ENCODE assay signal across 12 cellular contexts in genomic region chr11:9139628-9140357, GRCh38. TPM values are rescaled to one million over a fixed set of nuclear protein-coding genes. Genes with fewer than 3 reads are reported as not detected.
DNase-seq lines count a peak whose midpoint lies in the region; ATAC-seq, FAIRE-seq and TF ChIP-seq lines count a peak whose summit lies in the region.
"Had no signal": no experiment of that assay in that cellular context is flagged by ENCODE, and none has a peak within 500 bp of the region (broad histone marks: within the 10 kb centered on the region; RNA-seq: fewer than 3 reads in every experiment).

No MANE protein-coding gene starts in this region.

- POLR2A ChIA-PET in SK-N-SH (lab: Yijun Ruan, JAX) = no interaction called here
- POLR2A ChIA-PET in Panc1 (lab: Charles Lee) = interaction anchor here (0.6 kb wide), 1 partner anchor 21 kb away, joined by 17 read pairs; no protein-coding TSS in a partner anchor
- POLR2A ChIA-PET in endothelial cell of umbilical vein (lab: Charles Lee) = no interaction called here

- H3K79me2 ChIP-seq in SK-N-SH (ENCODE audit: insufficient read depth) = no peaks in the 10 kb centered on the region
- no peaks in the 10 kb centered on the region for H3K79me2 ChIP-seq in endothelial cell of umbilical vein (ENCODE audit: control insufficient read depth, insufficient read depth, low read length)

- H3F3A ChIP-seq in SK-N-SH (replicated peaks; ENCODE audit: insufficient read depth) = peaks cover 33% of the 10 kb centered on the region

- H3K9ac ChIP-seq in SK-N-SH (no peak overlapping the region), endothelial cell of umbilical vein (replicated peaks; ENCODE audit: extremely low read depth, insufficient read depth, low read length) (peak overlapping the region; percentile 1)

- H3K9me2 ChIP-seq in SK-N-SH = no peaks in the 10 kb centered on the region

- no peaks in the 10 kb centered on the region for H3K9me1 ChIP-seq in endothelial cell of umbilical vein (replicated peaks; ENCODE audit: control insufficient read depth, extremely low read depth, insufficient read depth, low read length)

- TF ChIP-seq RAD21 in SK-N-SH (IDR thresholded peaks at IDR 0.05; ENCODE audit: low read length) = no peak

- peak; percentile 78 for FAIRE-seq in endothelial cell of umbilical vein (lab: Jason Lieb, UNC)

- no peak for TF ChIP-seq EP300 in SK-N-SH (IDR thresholded peaks at IDR 0.05; ENCODE audit: borderline replicate concordance in 1 of 2, low read depth in 1 of 2, low read length in 1 of 2)

- H3K9me3 ChIP-seq in SK-N-SH = no peaks in the 10 kb centered on the region
- H3K9me3 ChIP-seq in Panc1 (ENCODE audit: control insufficient read depth, insufficient read depth, low read depth, low read length) = no peaks in the 10 kb centered on the region
- H3K9me3 ChIP-seq in endothelial cell of umbilical vein (replicated peaks; ENCODE audit: control insufficient read depth, insufficient read depth, low read length) = no peaks in the 10 kb centered on the region
- H3K9me3 ChIP-seq: ovary had no signal

- intact Hi-C loops in Panc1 (cut with micrococcal nuclease; ENCODE audit: unreplicated experiment) (loop anchor here (5.0 kb wide), 1 partner anchor 227 kb away; the partner anchor contains the start of gene AKIP1), endothelial cell of umbilical vein (cut with micrococcal nuclease) (loop anchor here (1.0 to 5.0 kb wide), 2 partner anchors 137 to 225 kb away; partner anchors contain the start of gene NRIP3)

- H3K27me3 ChIP-seq in SK-N-SH (ENCODE audit: insufficient read depth) (no peaks in the 10 kb centered on the region), Panc1 (ENCODE audit: control insufficient read depth, insufficient read depth, low read length) (no peaks in the 10 kb centered on the region), endothelial cell of umbilical vein (ENCODE audit: control insufficient read depth in 2 of 2, insufficient read depth in 2 of 2, low read length in 2 of 2) (no peaks in the 10 kb centered on the region)
- H3K27me3 ChIP-seq: ovary had no signal

- H3K4me3 ChIP-seq in SK-N-SH (ENCODE audit: low read depth in 2 of 2, low read length in 1 of 2) (no peak overlapping the region), Panc1 (ENCODE audit: low read depth in 2 of 2, low read length in 2 of 2) (no peak overlapping the region), endothelial cell of umbilical vein (replicated peaks in 1 of 3; ENCODE audit: insufficient read depth in 1 of 3, low read depth in 1 of 3, low read length in 3 of 3) (no peak overlapping the region)
- H3K4me3 ChIP-seq: ovary had no signal

- CTCF ChIA-PET in SK-N-SH (lab: Yijun Ruan, JAX) (interaction anchor here (1.1 to 6.3 kb wide), 7 partner anchors 8 to 225 kb away, joined by 3 to 205 read pairs (median 28); no protein-coding TSS in a partner anchor), Panc1 (lab: Charles Lee) (no interaction called here), endothelial cell of umbilical vein (lab: Charles Lee) (interaction anchor here (0.6 to 4.3 kb wide), 7 partner anchors 13 to 367 kb away, joined by 3 to 248 read pairs (median 3); no protein-coding TSS in a partner anchor)

- DNase-seq in SK-N-SH (no peak), Panc1 (ENCODE audit: low read depth, low spot score) (peak; percentile 24), endothelial cell of umbilical vein (ENCODE audit: low read depth, low spot score) (no peak), SK-N-DZ (ENCODE audit: low spot score) (no peak)
- no peak for DNase-seq in stimulated activated effector memory CD8-positive, alpha-beta T cell treated with anti-CD3 and anti-CD28 coated beads, Interleukin-12 subunit alpha, Interleukin-12 subunit beta, amount 100 ng/mL, for 72 hours (ENCODE audit: low spot score in 2 of 2)
- DNase-seq: activated B cell treated with CpG ODN at 0.5 μM for 24 hours, islet precursor cell had no signal

- H3K27ac Mint-ChIP-seq in stimulated activated effector memory CD8-positive, alpha-beta T cell treated with anti-CD3 and anti-CD28 coated beads, Interleukin-12 subunit alpha, Interleukin-12 subunit beta, amount 100 ng/mL, for 72 hours = peak overlapping the region; percentile 42
- H3K27ac Mint-ChIP-seq: activated B cell treated with CpG ODN at 0.5 μM for 24 hours had no signal

- BruUV-seq in Panc1 (replicated peaks; lab: Mats Ljungman, UMichigan) = no TSS peak
- BruUV-seq in endothelial cell of umbilical vein (replicated peaks; lab: Mats Ljungman, UMichigan) = no TSS peak

- H3K9me3 Mint-ChIP-seq in stimulated activated effector memory CD8-positive, alpha-beta T cell treated with anti-CD3 and anti-CD28 coated beads, Interleukin-12 subunit alpha, Interleukin-12 subunit beta, amount 100 ng/mL, for 72 hours = no peaks in the 10 kb centered on the region
- H3K9me3 Mint-ChIP-seq: activated B cell treated with CpG ODN at 0.5 μM for 24 hours had no signal

- H2AFZ ChIP-seq in SK-N-SH (ENCODE audit: low read depth) (no peak overlapping the region), endothelial cell of umbilical vein (ENCODE audit: low read depth, low read length) (no peak overlapping the region)

- in situ Hi-C loops in Panc1 (cut with HindIII; ENCODE audit: low pct_unique_long_range_greater_than_20kb, low sequenced_read_pairs) = no loop called here

- peaks cover 18% of the 10 kb centered on the region for H3K4me1 Mint-ChIP-seq in stimulated activated effector memory CD8-positive, alpha-beta T cell treated with anti-CD3 and anti-CD28 coated beads, Interleukin-12 subunit alpha, Interleukin-12 subunit beta, amount 100 ng/mL, for 72 hours

- peaks cover 6% of the 10 kb centered on the region for H3K36me3 Mint-ChIP-seq in stimulated activated effector memory CD8-positive, alpha-beta T cell treated with anti-CD3 and anti-CD28 coated beads, Interleukin-12 subunit alpha, Interleukin-12 subunit beta, amount 100 ng/mL, for 72 hours

- TF ChIP-seq CTCF in SK-N-SH (IDR thresholded peaks at IDR 0.05) (no peak), Panc1 (IDR thresholded peaks at IDR 0.05) (no peak), endothelial cell of umbilical vein (IDR thresholded peaks at IDR 0.05; ENCODE audit: extremely low read depth in 1 of 2, insufficient read depth in 1 of 2, low read depth in 1 of 2, low read length in 2 of 2) (no peak)

- H3K4me2 ChIP-seq in SK-N-SH (0 out of 2 replicates have a peak overlapping the region, but pooled peaks have one; percentile 11), endothelial cell of umbilical vein (ENCODE audit: insufficient read depth, low read length) (peak overlapping the region; percentile 68)

- H4K20me1 ChIP-seq in SK-N-SH (ENCODE audit: insufficient read depth) = peaks cover 31% of the 10 kb centered on the region
- no peaks in the 10 kb centered on the region for H4K20me1 ChIP-seq in endothelial cell of umbilical vein (replicated peaks; ENCODE audit: control insufficient read depth, extremely low read depth, insufficient read depth, low read length)

- no peak for TF ChIP-seq POLR2A in endothelial cell of umbilical vein (IDR thresholded peaks at IDR 0.05; ENCODE audit: low read depth, low read length)
- no peak for TF ChIP-seq POLR2A in GM18505 (IDR thresholded peaks at IDR 0.05; ENCODE audit: borderline replicate concordance, extremely low read depth, insufficient read depth, insufficient read length)

- H3K4me3 Mint-ChIP-seq in stimulated activated effector memory CD8-positive, alpha-beta T cell treated with anti-CD3 and anti-CD28 coated beads, Interleukin-12 subunit alpha, Interleukin-12 subunit beta, amount 100 ng/mL, for 72 hours = no peak overlapping the region
- H3K4me3 Mint-ChIP-seq: activated B cell treated with CpG ODN at 0.5 μM for 24 hours had no signal

- H3K27ac ChIP-seq in SK-N-SH (ENCODE audit: low read depth in 2 of 2, low read length in 1 of 2) = peak overlapping the region in 1 of 2 experiments; percentile 70; a peak in 3 of 4 replicates
- peak overlapping the region; percentile 67 for H3K27ac ChIP-seq in Panc1 (ENCODE audit: low read length)
- peak overlapping the region; percentile 75 for H3K27ac ChIP-seq in endothelial cell of umbilical vein (ENCODE audit: insufficient read depth, low read depth, low read length)
- H3K27ac ChIP-seq: HL-60 had no signal

- H3K4me1 ChIP-seq in SK-N-SH (ENCODE audit: control insufficient read depth in 1 of 2, insufficient read depth in 2 of 2, low read depth in 1 of 2, low read length in 1 of 2) (peaks cover 0 to 24% of the 10 kb centered on the region in 2 experiments; a peak in 3 of 4 replicates), Panc1 (ENCODE audit: control insufficient read depth, insufficient read depth, low read length) (peaks cover 39% of the 10 kb centered on the region), endothelial cell of umbilical vein (ENCODE audit: control insufficient read depth, extremely low read depth, insufficient read depth, low read length) (peaks cover 37% of the 10 kb centered on the region)

- dilution Hi-C loops in endothelial cell of umbilical vein (cut with MboI; ENCODE audit: extremely low pct_ligation_motif_present, low sequenced_read_pairs) = no loop called here

- H3K36me3 ChIP-seq in SK-N-SH (replicated peaks in 1 of 2; ENCODE audit: control insufficient read depth in 1 of 2, insufficient read depth in 2 of 2, low read length in 1 of 2) (peaks cover 49 to 59% of the 10 kb centered on the region in 2 experiments), Panc1 (ENCODE audit: control insufficient read depth, insufficient read depth, low read length) (peaks cover 35% of the 10 kb centered on the region), endothelial cell of umbilical vein (ENCODE audit: control insufficient read depth in 2 of 2, extremely low read depth in 1 of 2, insufficient read depth in 2 of 2, low read length in 2 of 2) (peaks cover 14 to 22% of the 10 kb centered on the region in 2 experiments)
- H3K36me3 ChIP-seq: ovary had no signal

- WGBS in SK-N-SH (ENCODE audit: low lambda C conversion rate) = 86% methylated on average over 7 of the region's 7 CpGs

- no peak for ATAC-seq in SK-N-SH treated with all-trans-retinoic acid at 6 μM for 48 hours
- peak; percentile 49 for ATAC-seq in Panc1
- no peak for ATAC-seq in stimulated activated effector memory CD8-positive, alpha-beta T cell treated with anti-CD3 and anti-CD28 coated beads, Interleukin-12 subunit alpha, Interleukin-12 subunit beta, amount 100 ng/mL, for 72 hours
- ATAC-seq in GM18520 (IDR thresholded peaks at IDR 0.05; ENCODE audit: unreplicated experiment) = no peak
- ATAC-seq in GM18505 (IDR thresholded peaks at IDR 0.05; ENCODE audit: unreplicated experiment) = no peak

RNA-seq across cellular contexts. Expression of gene SCUBE2, which starts 48.4 kb away (rescaled TPM):
- polyA plus RNA-seq in SK-N-SH (2012; rRNA removed) (0.70 and 0.76 TPM in 2 replicates), endothelial cell of umbilical vein (0.54 and 0.55 TPM in 2 replicates)
- polyA plus RNA-seq in SK-N-SH (2012; cell fraction: cytosol; rRNA removed) = 0.79 and 0.88 TPM in 2 replicates
- 1.2 and 1.4 TPM in 2 replicates for polyA plus RNA-seq in SK-N-SH (2012; cell fraction: nucleus; rRNA removed)
- total RNA-seq in Panc1 (2021; ENCODE audit: unreplicated experiment) (2.8 TPM), endothelial cell of umbilical vein (1.6 and 3.5 TPM in 2 replicates)
- polyA plus RNA-seq in Panc1 (2012; ENCODE audit: insufficient read length) = 6.2 TPM
- 0.25 and 0.66 TPM in 2 replicates for polyA plus RNA-seq in endothelial cell of umbilical vein (2011; cell fraction: cytosol; rRNA removed)
- polyA plus RNA-seq in endothelial cell of umbilical vein (2011; cell fraction: nucleus; rRNA removed) = 1.2 and 1.4 TPM in 2 replicates
- polyA plus RNA-seq in endothelial cell of umbilical vein (2012) = 0.87 and 1.2 TPM in 2 replicates
- polyA minus RNA-seq in endothelial cell of umbilical vein = 0.17 and 0.80 TPM in 2 replicates
- not detected for polyA minus RNA-seq in endothelial cell of umbilical vein (2011; cell fraction: cytosol; rRNA and poly(A)+ RNA removed)
- 2.0 and 3.4 TPM in 2 replicates for polyA minus RNA-seq in endothelial cell of umbilical vein (2011; cell fraction: nucleus; rRNA and poly(A)+ RNA removed)
- polyA plus RNA-seq in SK-N-DZ (2014; cell fraction: cytosol; rRNA removed) = 5.8 and 9.1 TPM in 2 replicates
- 2.0 and 2.3 TPM in 2 replicates for polyA plus RNA-seq in SK-N-DZ (2014; cell fraction: nucleus; rRNA removed)
- total RNA-seq: activated B cell treated with CpG ODN at 0.5 μM for 24 hours had no signal
